Comparison of ENCODE assay signal across 10 cellular contexts in the genomic region with DNA sequence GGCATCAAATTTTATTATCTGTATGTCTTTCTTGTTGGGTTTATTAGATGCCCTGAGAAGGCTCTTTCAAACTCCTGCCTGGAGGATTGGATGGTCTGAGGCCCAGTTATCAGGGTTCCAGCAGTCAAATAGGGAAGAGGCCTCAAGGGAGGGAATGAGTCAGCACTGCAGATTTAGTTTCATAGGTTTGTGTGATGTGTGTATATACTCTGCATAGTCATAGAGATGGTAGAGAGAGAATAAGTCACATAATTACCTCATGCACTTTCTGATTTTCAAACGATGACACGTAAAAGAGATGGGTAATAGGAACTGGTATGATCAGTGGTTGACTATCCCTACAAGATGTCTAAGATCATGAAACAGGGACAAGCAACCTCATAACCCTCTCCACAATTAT.
A peak's percentile ranks its signal among the peaks of the same experiment; 100 is the strongest.
DNase-seq lines count a peak whose midpoint lies in the region; ATAC-seq lines count a peak whose summit lies in the region.
"Had no signal": no experiment of that assay in that cellular context is flagged by ENCODE, and none has a peak within 500 bp of the region (broad histone marks: within the 10 kb centered on the region; RNA-seq: fewer than 3 reads in every experiment).

No MANE protein-coding gene starts in this region.

- H3K4me3 Mint-ChIP-seq in activated CD4-positive, alpha-beta memory T cell treated with anti-CD3 and anti-CD28 coated beads for 36 hours = no peak overlapping the region
- H3K4me3 Mint-ChIP-seq in activated CD4-positive, alpha-beta memory T cell treated with anti-CD3 and anti-CD28 coated beads, Interleukin-2, amount 10 ng/mL, durations not matched to agents 7 days and 5 days = no peak overlapping the region
- no peak overlapping the region for H3K4me3 Mint-ChIP-seq in T-helper 2 cell treated with Interferon-gamma antibody and Interleukin-4, amounts not matched to agents 5 μg/mL and 100 μg/mL, for 36 hours
- H3K4me3 Mint-ChIP-seq: B cell had no signal

- intact Hi-C loops in activated CD4-positive, alpha-beta memory T cell treated with anti-CD3 and anti-CD28 coated beads for 36 hours (cut with micrococcal nuclease) = no loop called here

- CTCF ChIA-PET in activated CD4-positive, alpha-beta memory T cell treated with anti-CD3 and anti-CD28 coated beads for 36 hours (lab: Charles Lee) = no interaction called here
- CTCF ChIA-PET in activated CD4-positive, alpha-beta memory T cell treated with anti-CD3 and anti-CD28 coated beads, Interleukin-2, amount 10 ng/mL, durations not matched to agents 7 days and 5 days (lab: Charles Lee) = no interaction called here

- H3K9me3 Mint-ChIP-seq in activated CD4-positive, alpha-beta memory T cell treated with anti-CD3 and anti-CD28 coated beads for 36 hours = no peaks in the 10 kb centered on the region
- no peaks in the 10 kb centered on the region for H3K9me3 Mint-ChIP-seq in activated CD4-positive, alpha-beta memory T cell treated with anti-CD3 and anti-CD28 coated beads, Interleukin-2, amount 10 ng/mL, durations not matched to agents 7 days and 5 days
- H3K9me3 Mint-ChIP-seq in T-helper 2 cell treated with Interferon-gamma antibody and Interleukin-4, amounts not matched to agents 5 μg/mL and 100 μg/mL, for 36 hours = no peaks in the 10 kb centered on the region

- peaks cover 6% of the 10 kb centered on the region for H3K4me1 Mint-ChIP-seq in activated CD4-positive, alpha-beta memory T cell treated with anti-CD3 and anti-CD28 coated beads for 36 hours (ENCODE audit: low read depth)
- H3K4me1 Mint-ChIP-seq in activated CD4-positive, alpha-beta memory T cell treated with anti-CD3 and anti-CD28 coated beads, Interleukin-2, amount 10 ng/mL, durations not matched to agents 7 days and 5 days = peaks cover 8% of the 10 kb centered on the region
- no peaks in the 10 kb centered on the region for H3K4me1 Mint-ChIP-seq in T-helper 2 cell treated with Interferon-gamma antibody and Interleukin-4, amounts not matched to agents 5 μg/mL and 100 μg/mL, for 36 hours (ENCODE audit: low read depth)
- H3K4me1 Mint-ChIP-seq: B cell had no signal

- peak; percentile 34 for DNase-seq in activated CD4-positive, alpha-beta memory T cell treated with anti-CD3 and anti-CD28 coated beads for 36 hours
- DNase-seq in activated CD4-positive, alpha-beta memory T cell treated with anti-CD3 and anti-CD28 coated beads, Interleukin-2, amount 10 ng/mL, durations not matched to agents 7 days and 5 days = no peak
- DNase-seq in MV-4-11 (lab: John Stamatoyannopoulos, UW) (peak; percentile 24), skeletal muscle cell (ENCODE audit: low read depth) (peak; percentile 57), T-helper 9 cell (no peak), NCI-H345 treated with DMSO at 0.1 percent for 48 hours (lab: John Stamatoyannopoulos, UW; ENCODE audit: unreplicated experiment) (no peak)
- DNase-seq in T-helper 2 cell treated with Interferon-gamma antibody and Interleukin-4, amounts not matched to agents 5 μg/mL and 100 μg/mL, for 36 hours (ENCODE audit: low spot score) = no peak
- DNase-seq: activated naive CD4-positive, alpha-beta T cell had no signal

- peak; percentile 99 for ATAC-seq in HG02588 (IDR thresholded peaks at IDR 0.05; ENCODE audit: unreplicated experiment)

- no peak overlapping the region for H3K27ac Mint-ChIP-seq in activated CD4-positive, alpha-beta memory T cell treated with anti-CD3 and anti-CD28 coated beads for 36 hours
- no peak overlapping the region for H3K27ac Mint-ChIP-seq in activated CD4-positive, alpha-beta memory T cell treated with anti-CD3 and anti-CD28 coated beads, Interleukin-2, amount 10 ng/mL, durations not matched to agents 7 days and 5 days
- no peak overlapping the region for H3K27ac Mint-ChIP-seq in T-helper 2 cell treated with Interferon-gamma antibody and Interleukin-4, amounts not matched to agents 5 μg/mL and 100 μg/mL, for 36 hours
- H3K27ac Mint-ChIP-seq: B cell had no signal

- H3K36me3 Mint-ChIP-seq in activated CD4-positive, alpha-beta memory T cell treated with anti-CD3 and anti-CD28 coated beads for 36 hours = no peaks in the 10 kb centered on the region
- no peaks in the 10 kb centered on the region for H3K36me3 Mint-ChIP-seq in activated CD4-positive, alpha-beta memory T cell treated with anti-CD3 and anti-CD28 coated beads, Interleukin-2, amount 10 ng/mL, durations not matched to agents 7 days and 5 days (ENCODE audit: low read depth)
- H3K36me3 Mint-ChIP-seq in T-helper 2 cell treated with Interferon-gamma antibody and Interleukin-4, amounts not matched to agents 5 μg/mL and 100 μg/mL, for 36 hours (ENCODE audit: low read depth) = no peaks in the 10 kb centered on the region

- peaks cover 3% of the 10 kb centered on the region for H3K27me3 Mint-ChIP-seq in activated CD4-positive, alpha-beta memory T cell treated with anti-CD3 and anti-CD28 coated beads for 36 hours
- peaks cover 2% of the 10 kb centered on the region for H3K27me3 Mint-ChIP-seq in activated CD4-positive, alpha-beta memory T cell treated with anti-CD3 and anti-CD28 coated beads, Interleukin-2, amount 10 ng/mL, durations not matched to agents 7 days and 5 days
- no peaks in the 10 kb centered on the region for H3K27me3 Mint-ChIP-seq in T-helper 2 cell treated with Interferon-gamma antibody and Interleukin-4, amounts not matched to agents 5 μg/mL and 100 μg/mL, for 36 hours (ENCODE audit: low read depth)
- H3K27me3 Mint-ChIP-seq: B cell had no signal

- no peak overlapping the region for H3K4me3 ChIP-seq in skeletal muscle cell (ENCODE audit: low read depth, low read length)

- POLR2A ChIA-PET in activated CD4-positive, alpha-beta memory T cell treated with anti-CD3 and anti-CD28 coated beads for 36 hours (lab: Charles Lee) = no interaction called here
- POLR2A ChIA-PET in activated CD4-positive, alpha-beta memory T cell treated with anti-CD3 and anti-CD28 coated beads, Interleukin-2, amount 10 ng/mL, durations not matched to agents 7 days and 5 days (lab: Charles Lee) = no interaction called here

Comparison
In these comparisons a context has a peak if more than half of its experiments do, and no peak if none do; other contexts are left out.
1. DNase-seq: peak in activated CD4-positive, alpha-beta memory T cell treated with anti-CD3 and anti-CD28 coated beads for 36 hours (single experiment), MV-4-11 (single experiment) and skeletal muscle cell (single experiment); none in activated CD4-positive, alpha-beta memory T cell treated with anti-CD3 and anti-CD28 coated beads, Interleukin-2, amount 10 ng/mL, durations not matched to agents 7 days and 5 days (single experiment), T-helper 9 cell (single experiment), NCI-H345 treated with DMSO at 0.1 percent for 48 hours (single experiment) and T-helper 2 cell treated with Interferon-gamma antibody and Interleukin-4, amounts not matched to agents 5 μg/mL and 100 μg/mL, for 36 hours (single experiment).